ENCODE assay signal across 8 cellular contexts in the genomic region with DNA sequence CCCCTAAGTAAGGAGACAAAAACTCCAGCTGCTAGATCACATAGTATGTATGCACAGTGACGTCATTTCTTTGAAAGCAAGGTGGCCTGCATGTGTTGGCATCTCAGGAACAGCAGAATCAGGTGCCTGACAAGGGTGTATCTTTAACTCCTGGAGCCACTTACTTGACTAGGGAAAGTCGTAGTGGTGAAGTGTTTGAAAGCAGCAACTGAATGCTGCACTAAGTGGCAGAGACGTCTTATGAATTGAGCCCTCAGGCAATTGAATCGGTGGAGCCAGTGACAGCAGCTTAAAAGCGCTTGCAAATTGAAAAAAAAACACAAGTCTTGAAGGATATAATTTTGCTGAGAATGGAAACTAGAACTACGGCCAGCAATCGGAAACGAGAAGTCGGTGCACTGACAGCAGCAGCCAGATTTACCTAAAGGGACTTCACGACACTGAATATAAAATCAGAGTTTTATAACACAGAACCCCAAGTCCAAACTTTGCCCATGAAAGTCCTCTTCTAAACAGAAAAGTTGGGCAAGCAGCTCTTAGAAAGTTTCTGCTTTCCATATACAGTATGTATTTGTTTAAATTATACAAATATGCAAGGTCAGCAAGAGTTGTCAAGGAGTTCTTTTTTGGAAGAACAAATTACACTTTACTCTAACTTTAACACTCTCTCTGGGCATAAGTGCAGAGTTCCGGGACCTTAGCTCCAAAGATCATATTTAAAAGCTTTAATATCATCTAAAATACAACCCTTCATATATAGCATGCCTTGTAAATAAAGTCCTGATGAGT. TPM values are rescaled to one million over a fixed set of nuclear protein-coding genes. Genes with fewer than 3 reads are reported as not detected.
DNase-seq lines count a peak whose midpoint lies in the region; ATAC-seq and TF ChIP-seq lines count a peak whose summit lies in the region.

No MANE protein-coding gene starts in this region.

- 16% methylated on average over 11 of the region's 11 CpGs for WGBS in liver

- peak overlapping the region; percentile 51 to 88 for H3K9ac ChIP-seq in liver (ENCODE audit: low read depth in 1 of 2, low read length in 2 of 2)

- H3K36me3 Mint-ChIP-seq in activated CD4-positive, alpha-beta T cell treated with anti-CD3 and anti-CD28 coated beads for 36 hours (ENCODE audit: low read depth): no peaks in the 10 kb centered on the region

- peaks cover 0 to 8% (median 2%) of the 10 kb centered on the region in 4 donors for H3K36me3 ChIP-seq in liver (ENCODE audit: control insufficient read depth in 4 of 4, insufficient read depth in 3 of 4, low read depth in 1 of 4, low read length in 3 of 4)

- POLR2A ChIA-PET in activated CD4-positive, alpha-beta T cell treated with anti-CD3 and anti-CD28 coated beads for 36 hours (lab: Charles Lee): interaction anchor here (0.6 kb wide), 1 partner anchor 1305 kb away, joined by 3 read pairs; no protein-coding TSS in a partner anchor

- DNase-seq in activated CD4-positive, alpha-beta T cell treated with anti-CD3 and anti-CD28 coated beads for 36 hours: peak; percentile 15
- DNase-seq in activated CD4-positive, alpha-beta T cell treated with anti-CD3 and anti-CD28 coated beads, Interleukin-2, amount 50 U/mL, for 4 hours: no peak
- DNase-seq in RPMI8226 (peak; percentile 78), AG20443 (ENCODE audit: low spot score) (no peak), SK-N-DZ (ENCODE audit: low spot score) (no peak), iPS-NIHi11 (ENCODE audit: low spot score) (no peak)

- no peaks in the 10 kb centered on the region for H3K9me3 Mint-ChIP-seq in activated CD4-positive, alpha-beta T cell treated with anti-CD3 and anti-CD28 coated beads for 36 hours (ENCODE audit: low read depth)

- no peaks in the 10 kb centered on the region for H3K27me3 ChIP-seq in liver (ENCODE audit: control insufficient read depth in 4 of 4, insufficient read depth in 4 of 4, low read length in 3 of 4)

- CTCF ChIA-PET in activated CD4-positive, alpha-beta T cell treated with anti-CD3 and anti-CD28 coated beads for 36 hours (lab: Charles Lee): interaction anchor here (0.6 to 0.8 kb wide), 2 partner anchors 19 to 1606 kb away, joined by 3 read pairs; no protein-coding TSS in a partner anchor

- no peak overlapping the region for H3K27ac Mint-ChIP-seq in activated CD4-positive, alpha-beta T cell treated with anti-CD3 and anti-CD28 coated beads for 36 hours

- peak overlapping the region; percentile 47 to 93 (median 90) for H3K4me3 ChIP-seq in liver (ENCODE audit: low read depth in 1 of 3, low read length in 3 of 3)

- peaks cover 9% of the 10 kb centered on the region for H3K27me3 Mint-ChIP-seq in activated CD4-positive, alpha-beta T cell treated with anti-CD3 and anti-CD28 coated beads for 36 hours

- peak overlapping the region; percentile 71 to 76 for H3K27ac ChIP-seq in liver (ENCODE audit: low read depth in 1 of 2, low read length in 2 of 2)

- peak; percentile 25 for ATAC-seq in activated CD4-positive, alpha-beta T cell treated with anti-CD3 and anti-CD28 coated beads for 36 hours
- ATAC-seq in HG02852 (IDR thresholded peaks at IDR 0.05; ENCODE audit: unreplicated experiment): peak; percentile 30

- no peak for TF ChIP-seq CTCF in liver (IDR thresholded peaks at IDR 0.05; ENCODE audit: low read depth, low read length, missing input control)

- peaks cover 0 to 6% (median 0%) of the 10 kb centered on the region in 4 donors for H3K9me3 ChIP-seq in liver (ENCODE audit: control insufficient read depth in 4 of 4, low read length in 3 of 4)

- intact Hi-C loops in activated CD4-positive, alpha-beta T cell treated with anti-CD3 and anti-CD28 coated beads for 36 hours (cut with DNase I, micrococcal nuclease): no loop called here

- H3K4me1 ChIP-seq in liver (ENCODE audit: control insufficient read depth in 4 of 4, insufficient read depth in 4 of 4, low read length in 3 of 4): peaks cover 7 to 40% (median 19%) of the 10 kb centered on the region in 4 donors

- TF ChIP-seq RAD21 in liver (IDR thresholded peaks at IDR 0.05): no peak

- H3K4me3 Mint-ChIP-seq in activated CD4-positive, alpha-beta T cell treated with anti-CD3 and anti-CD28 coated beads for 36 hours: no peak overlapping the region

- H3K4me1 Mint-ChIP-seq in activated CD4-positive, alpha-beta T cell treated with anti-CD3 and anti-CD28 coated beads for 36 hours: peaks cover 35% of the 10 kb centered on the region

TF ChIP-seq in liver, 16 proteins besides CTCF, POLR2A, EP300 and RAD21:
- TF ChIP-seq, protein P1, sequence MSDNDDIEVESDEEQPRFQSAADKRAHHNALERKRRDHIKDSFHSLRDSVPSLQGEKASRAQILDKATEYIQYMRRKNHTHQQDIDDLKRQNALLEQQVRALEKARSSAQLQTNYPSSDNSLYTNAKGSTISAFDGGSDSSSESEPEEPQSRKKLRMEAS (IDR thresholded peaks at IDR 0.05): no peak
- TF ChIP-seq REST (IDR thresholded peaks at IDR 0.05) (no peak), YY1 (IDR thresholded peaks at IDR 0.05) (peak; percentile 17), FOXA1 (IDR thresholded peaks at IDR 0.05) (no peak), JUND (IDR thresholded peaks at IDR 0.05) (peak; percentile 18 to 45)

RNA-seq across cellular contexts. Expression of gene IGF1, which starts 1.1 kb away (rescaled TPM):
- total RNA-seq in activated CD4-positive, alpha-beta T cell treated with anti-CD3 and anti-CD28 coated beads for 36 hours: not detected
- total RNA-seq in liver: 10 to 100 TPM in 1 of 2 donors, under 1 TPM in 1; 0.61 to 42.8 TPM
- polyA plus RNA-seq in liver: 100 to 1,000 TPM in 1 of 2 donors, 10 to 100 TPM in 1; 23.7 to 118 TPM
- polyA plus RNA-seq in SK-N-DZ (2014; cell fraction: cytosol; rRNA removed): not detected in 2 replicates
- not detected in 2 replicates for polyA plus RNA-seq in SK-N-DZ (2014; cell fraction: nucleus; rRNA removed)

Comparison
In these comparisons a context has a peak if more than half of its experiments do, and no peak if none do; other contexts are left out.
1. DNase-seq: peak in activated CD4-positive, alpha-beta T cell treated with anti-CD3 and anti-CD28 coated beads for 36 hours (single experiment) and RPMI8226 (single experiment); none in activated CD4-positive, alpha-beta T cell treated with anti-CD3 and anti-CD28 coated beads, Interleukin-2, amount 50 U/mL, for 4 hours (0 of 2), AG20443 (single experiment), SK-N-DZ (single experiment) and iPS-NIHi11 (single experiment).